18 cellular contexts compared by ENCODE assay signal in genomic region chr19:48174445-48175030, GRCh38.
"Had no signal": no experiment of that assay in that cellular context is flagged by ENCODE, and none has a peak within 500 bp of the region (broad histone marks: within the 10 kb centered on the region; RNA-seq: fewer than 3 reads in every experiment).

No MANE protein-coding gene starts in this region.

- H3K27ac Mint-ChIP-seq: activated naive CD4-positive, alpha-beta T cell treated with anti-CD3 and anti-CD28 coated beads, Interleukin-2, amount 50 U/mL, for 24 hours; T-helper 2 cell treated with Interferon-gamma antibody and Interleukin-4, amounts not matched to agents 5 μg/mL and 100 μg/mL, for 36 hours had no signal

- H3K27ac ChIP-seq: psoas muscle, stomach, thoracic aorta had no signal

- H3K27me3 Mint-ChIP-seq: activated naive CD4-positive, alpha-beta T cell treated with anti-CD3 and anti-CD28 coated beads, Interleukin-2, amount 50 U/mL, for 24 hours; dendritic cell treated with granulocyte-macrophage colony-stimulating factor and Interleukin-4, amounts not matched to agents 40 ng/mL and 50 ng/mL, for 4 days had no signal

- H3K4me3 ChIP-seq: psoas muscle, stomach, thoracic aorta had no signal

- H3K27me3 ChIP-seq: stomach had no signal

- DNase-seq: activated effector memory CD4-positive, alpha-beta T cell treated with Interleukin-2 at 50 U/mL for 16 hours; activated T-cell treated with anti-CD3 and anti-CD28 coated beads for 4 hours; amygdala; cerebellar nuclear complex; erythroblast; hippocampal formation; left ventricle myocardium superior; mesendoderm; stimulated activated CD4-positive, alpha-beta T cell treated with anti-CD3 and anti-CD28 coated beads, Interleukin-4, amount 100 ng/mL, for 1 hour; stimulated activated CD8-positive, alpha-beta memory T cell treated with anti-CD3 and anti-CD28 coated beads, Interleukin-4, amount 100 ng/mL, for 48 hours; stomach had no signal

- ATAC-seq: activated CD4-positive, CD25-positive, alpha-beta regulatory T cell treated with anti-CD3 and anti-CD28 coated beads, Interleukin-2, amount 50 U/mL, for 24 hours; left ventricle myocardium superior; psoas muscle had no signal

- H3K4me3 Mint-ChIP-seq: activated naive CD4-positive, alpha-beta T cell treated with anti-CD3 and anti-CD28 coated beads, Interleukin-2, amount 50 U/mL, for 24 hours; dendritic cell treated with granulocyte-macrophage colony-stimulating factor and Interleukin-4, amounts not matched to agents 40 ng/mL and 50 ng/mL, for 4 days; T-helper 2 cell treated with Interferon-gamma antibody and Interleukin-4, amounts not matched to agents 5 μg/mL and 100 μg/mL, for 36 hours had no signal

- H3K9me3 Mint-ChIP-seq: activated naive CD4-positive, alpha-beta T cell treated with anti-CD3 and anti-CD28 coated beads, Interleukin-2, amount 50 U/mL, for 24 hours; dendritic cell treated with granulocyte-macrophage colony-stimulating factor and Interleukin-4, amounts not matched to agents 40 ng/mL and 50 ng/mL, for 4 days; nephron; T-helper 2 cell treated with Interferon-gamma antibody and Interleukin-4, amounts not matched to agents 5 μg/mL and 100 μg/mL, for 36 hours had no signal

- H3K9me3 ChIP-seq: psoas muscle, stomach, thoracic aorta had no signal
